In genomic region chrX:39814391-39814790, GRCh38 we compare ENCODE assay signal across 8 cellular contexts.
A peak's percentile ranks its signal among the peaks of the same experiment; 100 is the strongest.
DNase-seq lines count a peak whose midpoint lies in the region; ATAC-seq and TF ChIP-seq lines count a peak whose summit lies in the region.

No MANE protein-coding gene starts in this region.

- DNase-seq in NCI-H2196 (lab: John Stamatoyannopoulos, UW; ENCODE audit: unreplicated experiment) (peak; percentile 17), NCI-H2196 treated with DMSO at 0.1 percent for 48 hours (lab: John Stamatoyannopoulos, UW; ENCODE audit: unreplicated experiment) (no peak), NCI-H1694 (lab: John Stamatoyannopoulos, UW) (peak; percentile 67), foreskin fibroblast (peak in 1 of 2 donors; percentile 52), HuH-7.5 (ENCODE audit: low spot score) (no peak), NCI-H446 treated with DMSO at 0.1 percent for 48 hours (lab: John Stamatoyannopoulos, UW) (no peak)
- DNase-seq in activated CD8-positive, alpha-beta T cell treated with anti-CD3 and anti-CD28 coated beads for 36 hours: peak; percentile 57
- peak; percentile 17 for DNase-seq in stimulated activated CD8-positive, alpha-beta memory T cell treated with anti-CD3 and anti-CD28 coated beads, Interleukin-12 subunit alpha, Interleukin-12 subunit beta, amount 100 ng/mL, for 1 hour (ENCODE audit: low read depth)

- ATAC-seq in activated CD8-positive, alpha-beta T cell treated with anti-CD3 and anti-CD28 coated beads for 36 hours: no peak

- no peak overlapping the region for H3K4me3 Mint-ChIP-seq in activated CD8-positive, alpha-beta T cell treated with anti-CD3 and anti-CD28 coated beads for 36 hours

- intact Hi-C loops in activated CD8-positive, alpha-beta T cell treated with anti-CD3 and anti-CD28 coated beads for 36 hours (cut with micrococcal nuclease): loop anchor here (10.0 kb wide), 1 partner anchor 80 kb away; no protein-coding TSS in a partner anchor

- POLR2A ChIA-PET in activated CD8-positive, alpha-beta T cell treated with anti-CD3 and anti-CD28 coated beads for 36 hours (lab: Charles Lee): interaction anchor here (0.9 kb wide), 1 partner anchor 199 kb away, joined by 3 read pairs; no protein-coding TSS in a partner anchor

- H3K27ac Mint-ChIP-seq in activated CD8-positive, alpha-beta T cell treated with anti-CD3 and anti-CD28 coated beads for 36 hours: no peak overlapping the region

- no peaks in the 10 kb centered on the region for H3K9me3 Mint-ChIP-seq in activated CD8-positive, alpha-beta T cell treated with anti-CD3 and anti-CD28 coated beads for 36 hours

- no peaks in the 10 kb centered on the region for H3K36me3 Mint-ChIP-seq in activated CD8-positive, alpha-beta T cell treated with anti-CD3 and anti-CD28 coated beads for 36 hours (ENCODE audit: low read depth)

- CTCF ChIA-PET in activated CD8-positive, alpha-beta T cell treated with anti-CD3 and anti-CD28 coated beads for 36 hours (lab: Charles Lee): interaction anchor here (0.6 to 1.3 kb wide), 8 partner anchors 8 to 251 kb away, joined by 3 to 5 read pairs (median 4); no protein-coding TSS in a partner anchor

- peak; percentile 55 for TF ChIP-seq CTCF in activated CD8-positive, alpha-beta T cell treated with anti-CD3 and anti-CD28 coated beads for 36 hours (IDR thresholded peaks at IDR 0.05)
- TF ChIP-seq CTCF in foreskin fibroblast (IDR thresholded peaks at IDR 0.05; ENCODE audit: low read depth, low read length): peak; percentile 21

- no peaks in the 10 kb centered on the region for H3K27me3 Mint-ChIP-seq in activated CD8-positive, alpha-beta T cell treated with anti-CD3 and anti-CD28 coated beads for 36 hours

- H3K4me3 ChIP-seq in foreskin fibroblast (ENCODE audit: low read depth in 1 of 2, low read length in 2 of 2): no peak overlapping the region

- peaks cover 32% of the 10 kb centered on the region for H3K4me1 Mint-ChIP-seq in activated CD8-positive, alpha-beta T cell treated with anti-CD3 and anti-CD28 coated beads for 36 hours (ENCODE audit: low read depth)

Comparison
In these comparisons a context has a peak if more than half of its experiments do, and no peak if none do; other contexts are left out.
1. DNase-seq: peak in NCI-H2196 (single experiment), NCI-H1694 (single experiment), activated CD8-positive, alpha-beta T cell treated with anti-CD3 and anti-CD28 coated beads for 36 hours (single experiment) and stimulated activated CD8-positive, alpha-beta memory T cell treated with anti-CD3 and anti-CD28 coated beads, Interleukin-12 subunit alpha, Interleukin-12 subunit beta, amount 100 ng/mL, for 1 hour (single experiment); none in NCI-H2196 treated with DMSO at 0.1 percent for 48 hours (single experiment), HuH-7.5 (single experiment) and NCI-H446 treated with DMSO at 0.1 percent for 48 hours (single experiment).